In the genomic region with DNA sequence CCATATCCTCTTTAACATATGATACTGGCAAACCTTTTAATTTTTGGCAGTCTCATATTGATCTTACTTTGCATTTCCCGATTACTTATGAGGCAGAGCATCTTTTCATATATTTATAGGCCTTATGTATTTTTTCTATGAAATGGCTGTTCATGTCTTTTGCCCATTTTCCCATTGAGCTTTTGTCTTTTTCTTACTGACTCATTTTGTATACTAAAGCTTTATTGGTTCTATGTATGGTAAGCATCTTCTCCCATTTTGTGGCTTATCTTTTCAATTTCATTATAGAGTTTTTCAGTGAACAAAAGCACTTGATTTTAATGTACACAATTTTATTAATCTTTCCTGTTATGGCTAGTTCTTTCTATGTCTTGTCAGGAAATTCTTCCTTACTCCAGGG, we compare ENCODE assay signal across 7 cellular contexts.
"Had no signal": no experiment of that assay in that cellular context is flagged by ENCODE, and none has a peak within 500 bp of the region (broad histone marks: within the 10 kb centered on the region; RNA-seq: fewer than 3 reads in every experiment).

No MANE protein-coding gene starts in this region.

- DNase-seq: GDM1, GF-D8 had no signal

- FAIRE-seq: G401.6, GM12891, GM12892, GM18507, GM19239 had no signal
